In the genomic region with DNA sequence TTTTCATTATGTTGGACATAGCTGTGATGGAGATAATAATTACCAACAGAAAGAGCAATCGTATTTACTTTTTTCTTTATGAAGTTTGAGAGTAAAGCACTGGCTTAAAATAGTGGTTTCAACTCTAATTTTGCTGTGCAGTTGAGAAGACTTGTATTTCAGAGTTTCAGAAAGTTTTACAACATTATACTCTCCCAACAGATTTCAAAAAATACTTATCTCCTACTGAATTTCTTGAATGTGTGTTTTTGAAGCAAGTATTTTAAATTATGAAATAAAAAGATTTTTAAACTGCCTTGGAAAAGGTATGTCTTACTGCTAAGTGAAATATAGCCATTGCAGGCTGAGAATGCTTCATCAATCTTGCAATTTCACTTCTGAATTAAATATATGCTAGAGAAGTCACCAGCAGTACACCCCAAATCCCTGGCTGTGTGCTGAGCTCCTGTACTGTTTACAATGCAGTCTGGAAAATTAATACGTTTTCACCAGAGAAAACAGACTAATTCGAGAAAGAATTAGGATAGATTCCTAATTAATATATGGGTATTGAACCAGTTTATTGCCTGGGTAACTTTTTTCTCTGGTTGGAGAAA, we compare ENCODE assay signal across 1 cellular context.
TF ChIP-seq lines count a peak whose summit lies in the region.

No MANE protein-coding gene starts in this region.

TF ChIP-seq in HepG2, 621 proteins besides CTCF, POLR2A, EP300 and RAD21:
- TF ChIP-seq, protein P1, sequence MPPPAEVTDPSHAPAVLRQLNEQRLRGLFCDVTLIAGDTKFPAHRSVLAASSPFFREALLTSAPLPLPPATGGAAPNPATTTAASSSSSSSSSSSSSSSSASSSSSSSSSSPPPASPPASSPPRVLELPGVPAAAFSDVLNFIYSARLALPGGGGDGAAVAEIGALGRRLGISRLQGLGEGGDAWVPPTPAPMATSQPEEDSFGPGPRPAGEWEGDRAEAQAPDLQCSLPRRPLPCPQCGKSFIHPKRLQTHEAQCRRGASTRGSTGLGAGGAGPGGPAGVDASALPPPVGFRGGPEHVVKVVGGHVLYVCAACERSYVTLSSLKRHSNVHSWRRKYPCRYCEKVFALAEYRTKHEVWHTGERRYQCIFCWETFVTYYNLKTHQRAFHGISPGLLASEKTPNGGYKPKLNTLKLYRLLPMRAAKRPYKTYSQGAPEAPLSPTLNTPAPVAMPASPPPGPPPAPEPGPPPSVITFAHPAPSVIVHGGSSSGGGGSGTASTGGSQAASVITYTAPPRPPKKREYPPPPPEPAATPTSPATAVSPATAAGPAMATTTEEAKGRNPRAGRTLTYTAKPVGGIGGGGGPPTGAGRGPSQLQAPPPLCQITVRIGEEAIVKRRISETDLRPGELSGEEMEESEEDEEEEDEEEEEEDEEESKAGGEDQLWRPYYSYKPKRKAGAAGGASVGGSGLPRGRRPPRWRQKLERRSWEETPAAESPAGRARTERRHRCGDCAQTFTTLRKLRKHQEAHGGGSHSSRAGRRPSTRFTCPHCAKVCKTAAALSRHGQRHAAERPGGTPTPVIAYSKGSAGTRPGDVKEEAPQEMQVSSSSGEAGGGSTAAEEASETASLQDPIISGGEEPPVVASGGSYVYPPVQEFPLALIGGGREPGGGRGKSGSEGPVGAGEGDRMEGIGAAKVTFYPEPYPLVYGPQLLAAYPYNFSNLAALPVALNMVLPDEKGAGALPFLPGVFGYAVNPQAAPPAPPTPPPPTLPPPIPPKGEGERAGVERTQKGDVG (CRISPR knock-in tag; IDR thresholded peaks at IDR 0.05; ENCODE audit: borderline replicate concordance) = no peak
- TF ChIP-seq CBX2 (IDR thresholded peaks at IDR 0.05; ENCODE audit: low read depth, low read length) (peak; percentile 92), CBX2 (CRISPR knock-in tag; IDR thresholded peaks at IDR 0.05; ENCODE audit: low read depth) (no peak), SCMH1 (CRISPR knock-in tag; IDR thresholded peaks at IDR 0.05; ENCODE audit: borderline replicate concordance) (no peak)
